Comparison of ENCODE assay signal across 8 cellular contexts in the genomic region with DNA sequence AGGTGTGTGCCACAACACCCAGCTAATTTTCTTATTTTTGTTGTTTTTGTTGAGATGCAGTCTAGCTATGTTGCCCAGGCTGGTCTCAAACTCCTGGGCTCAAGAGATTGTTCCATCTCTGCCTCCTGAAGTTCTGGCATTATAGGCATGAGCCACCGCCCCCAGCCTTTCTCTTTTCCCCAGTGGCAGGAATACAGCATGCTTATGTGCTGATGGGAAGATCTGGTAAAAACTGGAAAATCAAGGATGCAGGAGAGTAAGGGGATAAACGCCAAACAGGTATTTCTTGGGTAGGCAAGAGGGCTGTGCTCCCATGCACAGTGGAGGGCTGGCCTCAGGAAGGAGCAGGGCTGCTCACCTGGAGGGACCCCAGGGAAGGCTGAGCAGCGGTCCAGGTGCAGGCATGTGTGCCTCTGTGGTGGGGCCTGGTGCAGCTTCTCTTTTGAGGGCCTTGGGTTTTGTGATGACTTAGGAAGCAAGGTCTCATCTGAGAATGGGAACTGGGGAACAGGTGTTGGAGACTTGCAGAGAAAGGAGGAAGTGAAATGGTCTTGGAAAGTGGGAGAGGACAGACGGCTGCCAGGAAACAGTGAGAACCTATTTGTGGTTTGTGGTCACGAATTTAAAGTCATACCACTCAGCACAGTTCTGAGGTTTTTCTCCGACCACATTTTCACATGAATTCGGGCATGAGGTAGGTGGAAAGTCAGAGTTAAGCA.
DNase-seq lines count a peak whose midpoint lies in the region; ATAC-seq and TF ChIP-seq lines count a peak whose summit lies in the region.

No MANE protein-coding gene starts in this region.

- H3K4me1 Mint-ChIP-seq in memory B cell (peaks cover 26% of the 10 kb centered on the region), HFFc6 (ENCODE audit: low read depth) (peaks cover 11% of the 10 kb centered on the region)

- H3K27ac Mint-ChIP-seq in memory B cell, result no peak overlapping the region
- H3K27ac Mint-ChIP-seq in HFFc6, result no peak overlapping the region

- TF ChIP-seq CTCF in HFFc6 (IDR thresholded peaks at IDR 0.05), result no peak

- DNase-seq in stimulated activated CD4-positive, alpha-beta T cell treated with anti-CD3 and anti-CD28 coated beads, Interleukin-4, amount 100 ng/mL, for 24 hours, result peak; percentile 30
- DNase-seq in stimulated activated CD4-positive, alpha-beta T cell treated with anti-CD3 and anti-CD28 coated beads, Interleukin-12 subunit alpha, Interleukin-12 subunit beta, amount 100 ng/mL, for 4 hours, result no peak
- DNase-seq in SIG-M5 (lab: John Stamatoyannopoulos, UW) (peak; percentile 6), memory B cell (ENCODE audit: low spot score in 2 of 2) (no peak), NCI-H1694 (lab: John Stamatoyannopoulos, UW) (no peak), HEK293T (ENCODE audit: extremely low spot score) (no peak), HFFc6 (no peak)

- POLR2A ChIA-PET in HEK293T (lab: Yijun Ruan, JAX), result no interaction called here

- CTCF ChIA-PET in HEK293T (lab: Yijun Ruan, JAX), result no interaction called here

- peak overlapping the region; percentile 27 for H3K4me3 Mint-ChIP-seq in memory B cell
- H3K4me3 Mint-ChIP-seq in HFFc6, result no peak overlapping the region

- H3K27me3 Mint-ChIP-seq in memory B cell, result peaks cover 21% of the 10 kb centered on the region
- peaks cover 37% of the 10 kb centered on the region for H3K27me3 Mint-ChIP-seq in HFFc6 (ENCODE audit: insufficient read depth)

- H3K9me3 Mint-ChIP-seq in memory B cell (no peaks in the 10 kb centered on the region), HFFc6 (no peaks in the 10 kb centered on the region)

- H3K36me3 Mint-ChIP-seq in memory B cell, result no peaks in the 10 kb centered on the region
- H3K36me3 Mint-ChIP-seq in HFFc6 (ENCODE audit: low read depth), result no peaks in the 10 kb centered on the region

- ATAC-seq in HG03045 (IDR thresholded peaks at IDR 0.05; ENCODE audit: unreplicated experiment), result peak; percentile 80
- ATAC-seq in memory B cell (ENCODE audit: low read depth), result peak; percentile 50

TF ChIP-seq in HEK293T, 16 proteins besides CTCF, POLR2A, EP300 and RAD21:
- TF ChIP-seq BHLHE40 (IDR thresholded peaks at IDR 0.05; ENCODE audit: borderline replicate concordance) (no peak), HDGF (IDR thresholded peaks at IDR 0.05; ENCODE audit: borderline replicate concordance) (no peak), TARDBP (IDR thresholded peaks at IDR 0.05) (no peak), CTBP1 (IDR thresholded peaks at IDR 0.05; ENCODE audit: borderline replicate concordance) (no peak)
TF ChIP-seq in HEK293T: peak in this region for 0.

Comparison
In these comparisons a context has a peak if more than half of its experiments do, and no peak if none do; other contexts are left out.
1. DNase-seq: peak in stimulated activated CD4-positive, alpha-beta T cell treated with anti-CD3 and anti-CD28 coated beads, Interleukin-4, amount 100 ng/mL, for 24 hours (single experiment) and SIG-M5 (single experiment); none in stimulated activated CD4-positive, alpha-beta T cell treated with anti-CD3 and anti-CD28 coated beads, Interleukin-12 subunit alpha, Interleukin-12 subunit beta, amount 100 ng/mL, for 4 hours (single experiment), memory B cell (0 of 2), NCI-H1694 (single experiment), HEK293T (single experiment) and HFFc6 (single experiment).